In genomic region chr3:122052968-122053367, GRCh38 we compare ENCODE assay signal across 27 cellular contexts. TPM values are rescaled to one million over a fixed set of nuclear protein-coding genes. Genes with fewer than 3 reads are reported as not detected.
DNase-seq lines count a peak whose midpoint lies in the region; ATAC-seq, FAIRE-seq and TF ChIP-seq lines count a peak whose summit lies in the region.
"Had no signal": no experiment of that assay in that cellular context is flagged by ENCODE, and none has a peak within 500 bp of the region (broad histone marks: within the 10 kb centered on the region; RNA-seq: fewer than 3 reads in every experiment).

No MANE protein-coding gene starts in this region.

- H3K9me2 ChIP-seq in PC-9 (ENCODE audit: insufficient read depth): no peaks in the 10 kb centered on the region
- H3K9me2 ChIP-seq in GM23338 (ENCODE audit: insufficient read depth): no peaks in the 10 kb centered on the region

- BruUV-seq in PC-9 (replicated peaks; lab: Mats Ljungman, UMichigan): no TSS peak

- H4K20me1 ChIP-seq in PC-9 (ENCODE audit: insufficient read depth) (no peaks in the 10 kb centered on the region), GM23338 (replicated peaks; ENCODE audit: insufficient read depth) (no peaks in the 10 kb centered on the region)

- peak; percentile 40 for ATAC-seq in HG03039 (IDR thresholded peaks at IDR 0.05; ENCODE audit: unreplicated experiment)
- ATAC-seq in GM23338: no peak
- ATAC-seq: A549; activated T-helper 17 cell treated with anti-CD3 and anti-CD28 coated beads, Interleukin-2, amount 50 U/mL, for 72 hours; CD8-positive, alpha-beta T cell; effector memory CD8-positive, alpha-beta T cell; left colon; mucosa of descending colon; Panc1; pancreas had no signal

- H3K4me3 ChIP-seq in PC-9 (no peak overlapping the region), GM23338 (no peak overlapping the region)
- H3K4me3 ChIP-seq: A549, MG63, mucosa of descending colon, pancreas, skin epidermis, transverse colon had no signal

- intact Hi-C loops in PC-9 (cut with micrococcal nuclease; ENCODE audit: unreplicated experiment): no loop called here

- H3K9me3 Mint-ChIP-seq in GM23338: peaks cover 11% of the 10 kb centered on the region
- H3K9me3 Mint-ChIP-seq: activated T-helper 17 cell treated with anti-CD3 and anti-CD28 coated beads, Interleukin-2, amount 50 U/mL, for 72 hours; CD8-positive, alpha-beta T cell; effector memory CD8-positive, alpha-beta T cell had no signal

- peaks cover 15% of the 10 kb centered on the region for H3K4me1 Mint-ChIP-seq in GM23338
- H3K4me1 Mint-ChIP-seq: activated T-helper 17 cell treated with anti-CD3 and anti-CD28 coated beads, Interleukin-2, amount 50 U/mL, for 72 hours had no signal

- no peak overlapping the region for H3K27ac Mint-ChIP-seq in GM23338
- H3K27ac Mint-ChIP-seq: activated T-helper 17 cell treated with anti-CD3 and anti-CD28 coated beads, Interleukin-2, amount 50 U/mL, for 72 hours; CD8-positive, alpha-beta T cell; effector memory CD8-positive, alpha-beta T cell had no signal

- H3K27ac ChIP-seq in PC-9 (no peak overlapping the region), GM23338 (ENCODE audit: low read depth) (no peak overlapping the region)
- H3K27ac ChIP-seq: A549, pancreas, skin epidermis, transverse colon, VCaP had no signal

- no peaks in the 10 kb centered on the region for H3F3A ChIP-seq in PC-9 (ENCODE audit: insufficient read depth, low read depth)
- H3F3A ChIP-seq in GM23338 (replicated peaks; ENCODE audit: low read depth): no peaks in the 10 kb centered on the region

- H3K9me3 ChIP-seq in PC-9 (ENCODE audit: insufficient read depth, low read depth): no peaks in the 10 kb centered on the region
- H3K9me3 ChIP-seq: A549, MG63, mucosa of descending colon, pancreas, transverse colon had no signal

- POLR2A ChIA-PET in PC-9 (lab: Charles Lee; ENCODE audit: unreplicated experiment): no interaction called here

- H3K4me2 ChIP-seq in PC-9: no peak overlapping the region
- no peak overlapping the region for H3K4me2 ChIP-seq in GM23338
- H3K4me2 ChIP-seq: A549 had no signal

- H3K4me1 ChIP-seq in PC-9 (replicated peaks; ENCODE audit: insufficient read depth): 0 out of 2 replicates have a peak, but pooled peaks cover 4% of the 10 kb centered on the region
- H3K4me1 ChIP-seq in GM23338 (ENCODE audit: insufficient read depth): peaks cover 9% of the 10 kb centered on the region; the same call in 1 of the 2 replicates
- H3K4me1 ChIP-seq: A549, pancreas, transverse colon had no signal

- H3K36me3 ChIP-seq in PC-9 (ENCODE audit: low read depth) (no peaks in the 10 kb centered on the region), GM23338 (ENCODE audit: insufficient read depth) (no peaks in the 10 kb centered on the region)
- H3K36me3 ChIP-seq: MG63, pancreas, transverse colon had no signal

- peaks cover 4% of the 10 kb centered on the region for H3K27me3 Mint-ChIP-seq in GM23338 (ENCODE audit: insufficient read depth, low read depth, poor library complexity)

- CTCF ChIA-PET in PC-9 (lab: Charles Lee): interaction anchor here (0.6 kb wide), 1 partner anchor 994 kb away, joined by 4 read pairs; no protein-coding TSS in a partner anchor

- H2AFZ ChIP-seq in PC-9 (0 out of 2 replicates have a peak overlapping the region, but pooled peaks have one; percentile 17), GM23338 (no peak overlapping the region)

- no peak for TF ChIP-seq CTCF in PC-9 (conservative IDR thresholded peaks at IDR 0.05)
- no peak for TF ChIP-seq CTCF in GM23338 (conservative IDR thresholded peaks at IDR 0.05; ENCODE audit: low read depth in 2 of 2)

- H3K79me2 ChIP-seq in PC-9 (ENCODE audit: low read depth) (no peaks in the 10 kb centered on the region), GM23338 (replicated peaks; ENCODE audit: insufficient read depth) (no peaks in the 10 kb centered on the region)

- H3K36me3 Mint-ChIP-seq in GM23338 (ENCODE audit: low read depth): peaks cover 6% of the 10 kb centered on the region
- H3K36me3 Mint-ChIP-seq: CD8-positive, alpha-beta T cell had no signal

- no peaks in the 10 kb centered on the region for H3K27me3 ChIP-seq in PC-9 (ENCODE audit: insufficient read depth, low read depth)
- H3K27me3 ChIP-seq in GM23338 (ENCODE audit: insufficient read depth): no peaks in the 10 kb centered on the region
- H3K27me3 ChIP-seq: pancreas, transverse colon had no signal

- no peak overlapping the region for H3K4me3 Mint-ChIP-seq in GM23338
- H3K4me3 Mint-ChIP-seq: activated T-helper 17 cell treated with anti-CD3 and anti-CD28 coated beads, Interleukin-2, amount 50 U/mL, for 72 hours; CD8-positive, alpha-beta T cell; effector memory CD8-positive, alpha-beta T cell had no signal

- peak; percentile 13 for DNase-seq in CD1c-positive myeloid dendritic cell (ENCODE audit: extremely low spot score)
- no peak for DNase-seq in GM19239 (ENCODE audit: insufficient read length, low spot score)
- no peak for DNase-seq in PC-9
- no peak for DNase-seq in activated effector memory CD4-positive, alpha-beta T cell treated with Interleukin-2 at 50 U/mL for 16 hours
- no peak for DNase-seq in iPS-NIHi11 (ENCODE audit: low spot score)
- DNase-seq in superior temporal gyrus (ENCODE audit: extremely low spot score): no peak
- no peak for DNase-seq in GM23338 (ENCODE audit: low spot score)
- DNase-seq: activated CD8-positive, alpha-beta memory T cell treated with anti-CD3 and anti-CD28 coated beads for 24 hours; CD8-positive, alpha-beta T cell; effector memory CD8-positive, alpha-beta T cell; HCEC 1CT; left colon; MG63; mucosa of descending colon; NCI-H1930; NCI-H524; pancreas; stimulated activated CD4-positive, alpha-beta T cell treated with anti-CD3 and anti-CD28 coated beads, Interleukin-4, amount 100 ng/mL, for 4 hours; SW 1271; transverse colon had no signal

- peak; percentile 87 for FAIRE-seq in GM19239 (lab: Jason Lieb, UNC)
- FAIRE-seq: A549, pancreas had no signal

TF ChIP-seq in GM23338, 12 proteins besides CTCF, POLR2A, EP300 and RAD21:
- TF ChIP-seq NANOG (IDR thresholded peaks at IDR 0.05; ENCODE audit: borderline replicate concordance) (no peak), JUNB (IDR thresholded peaks at IDR 0.05; ENCODE audit: unreplicated experiment) (no peak), CREB1 (CRISPR knock-in tag; IDR thresholded peaks at IDR 0.05; ENCODE audit: low read depth) (no peak), STAT1 (IDR thresholded peaks at IDR 0.05; ENCODE audit: unreplicated experiment) (no peak), EZH2phosphoT487 (IDR thresholded peaks at IDR 0.05; ENCODE audit: unreplicated experiment) (no peak), ZNF331 (CRISPR knock-in tag; IDR thresholded peaks at IDR 0.05; ENCODE audit: low read depth) (no peak), ZNF114 (CRISPR knock-in tag; IDR thresholded peaks at IDR 0.05) (no peak)
- TF ChIP-seq, protein P1, sequence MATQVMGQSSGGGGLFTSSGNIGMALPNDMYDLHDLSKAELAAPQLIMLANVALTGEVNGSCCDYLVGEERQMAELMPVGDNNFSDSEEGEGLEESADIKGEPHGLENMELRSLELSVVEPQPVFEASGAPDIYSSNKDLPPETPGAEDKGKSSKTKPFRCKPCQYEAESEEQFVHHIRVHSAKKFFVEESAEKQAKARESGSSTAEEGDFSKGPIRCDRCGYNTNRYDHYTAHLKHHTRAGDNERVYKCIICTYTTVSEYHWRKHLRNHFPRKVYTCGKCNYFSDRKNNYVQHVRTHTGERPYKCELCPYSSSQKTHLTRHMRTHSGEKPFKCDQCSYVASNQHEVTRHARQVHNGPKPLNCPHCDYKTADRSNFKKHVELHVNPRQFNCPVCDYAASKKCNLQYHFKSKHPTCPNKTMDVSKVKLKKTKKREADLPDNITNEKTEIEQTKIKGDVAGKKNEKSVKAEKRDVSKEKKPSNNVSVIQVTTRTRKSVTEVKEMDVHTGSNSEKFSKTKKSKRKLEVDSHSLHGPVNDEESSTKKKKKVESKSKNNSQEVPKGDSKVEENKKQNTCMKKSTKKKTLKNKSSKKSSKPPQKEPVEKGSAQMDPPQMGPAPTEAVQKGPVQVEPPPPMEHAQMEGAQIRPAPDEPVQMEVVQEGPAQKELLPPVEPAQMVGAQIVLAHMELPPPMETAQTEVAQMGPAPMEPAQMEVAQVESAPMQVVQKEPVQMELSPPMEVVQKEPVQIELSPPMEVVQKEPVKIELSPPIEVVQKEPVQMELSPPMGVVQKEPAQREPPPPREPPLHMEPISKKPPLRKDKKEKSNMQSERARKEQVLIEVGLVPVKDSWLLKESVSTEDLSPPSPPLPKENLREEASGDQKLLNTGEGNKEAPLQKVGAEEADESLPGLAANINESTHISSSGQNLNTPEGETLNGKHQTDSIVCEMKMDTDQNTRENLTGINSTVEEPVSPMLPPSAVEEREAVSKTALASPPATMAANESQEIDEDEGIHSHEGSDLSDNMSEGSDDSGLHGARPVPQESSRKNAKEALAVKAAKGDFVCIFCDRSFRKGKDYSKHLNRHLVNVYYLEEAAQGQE (IDR thresholded peaks at IDR 0.05; ENCODE audit: unreplicated experiment): no peak

RNA-seq across cellular contexts. Expression of gene CD86, which starts 2.2 kb away (rescaled TPM):
- not detected in 2 replicates for total RNA-seq in PC-9 (2021)
- 0.97 TPM in 1 of 2 replicates, not detected in the other for total RNA-seq in GM23338 (2014; rRNA removed; shearing (Covaris generic))
- not detected in 2 replicates for polyA plus RNA-seq in GM23338 (2016; fragmentation: Nextera tagmentation; extraction: Ambion mirVana)
- total RNA-seq: CD8-positive, alpha-beta T cell had no signal

RNA-seq across cellular contexts. Expression of gene ILDR1, which starts 30.9 kb away (rescaled TPM):
- 4.2 and 5.1 TPM in 2 replicates for total RNA-seq in PC-9 (2021)
- total RNA-seq in GM23338 (2014; rRNA removed; shearing (Covaris generic)): 0.97 and 1.2 TPM in 2 replicates
- polyA plus RNA-seq in GM23338 (2016; fragmentation: Nextera tagmentation; extraction: Ambion mirVana): 0.16 and 0.66 TPM in 2 replicates
- total RNA-seq: CD8-positive, alpha-beta T cell; Daoy had no signal
- polyA plus RNA-seq: A549 had no signal
